In genomic region chr12:89709994-89710872, GRCh38 we compare ENCODE assay signal across 1 cellular context.
TF ChIP-seq lines count a peak whose summit lies in the region.

No MANE protein-coding gene starts in this region.

TF ChIP-seq in K562, 482 proteins besides CTCF, POLR2A, EP300 and RAD21 (continued from another document and continues in another):
- TF ChIP-seq ZBTB26 (CRISPR knock-in tag; IDR thresholded peaks at IDR 0.05) (no peak), JUNB (CRISPR knock-in tag; conservative IDR thresholded peaks at IDR 0.05) (no peak), ETV6 (IDR thresholded peaks at IDR 0.05; ENCODE audit: borderline replicate concordance in 1 of 2, low read depth in 2 of 2, low read length in 1 of 2) (no peak), ETV6 (CRISPR knock-in tag; IDR thresholded peaks at IDR 0.05; ENCODE audit: borderline replicate concordance) (no peak), E2F1 (CRISPR knock-in tag; IDR thresholded peaks at IDR 0.05) (no peak), MAZ (CRISPR knock-in tag; conservative IDR thresholded peaks at IDR 0.05 in 1 of 2, IDR thresholded peaks at IDR 0.05 in 1 of 2) (0 out of 4 replicates have a peak, but pooled peaks of 1 of the 2 experiments have one; percentile 11), ZBTB2 (IDR thresholded peaks at IDR 0.05) (no peak), NR2C1 (IDR thresholded peaks at IDR 0.05) (no peak), NR2C1 (tag; IDR thresholded peaks at IDR 0.05) (no peak), NFRKB (IDR thresholded peaks at IDR 0.05; ENCODE audit: low read depth) (no peak; the same call in 1 of the 2 replicates), BRD9 (IDR thresholded peaks at IDR 0.05; ENCODE audit: low read depth, partially characterized antibody) (peak; percentile 32), SNAPC5 (CRISPR knock-in tag; IDR thresholded peaks at IDR 0.05) (no peak), RBBP5 (IDR thresholded peaks at IDR 0.05; ENCODE audit: borderline replicate concordance, insufficient read depth, low read length, poor library complexity, severe bottlenecking) (peak; percentile 46), NUFIP1 (IDR thresholded peaks at IDR 0.05; ENCODE audit: partially characterized antibody) (no peak), GATAD2A (IDR thresholded peaks at IDR 0.05) (0 out of 2 replicates have a peak, but pooled peaks have one; percentile 54), GTF2E2 (tag; IDR thresholded peaks at IDR 0.05) (peak; percentile 61), ZNF140 (CRISPR knock-in tag; IDR thresholded peaks at IDR 0.05) (no peak), CBX5 (IDR thresholded peaks at IDR 0.05; ENCODE audit: borderline replicate concordance, low read depth) (no peak), ZNF146 (CRISPR knock-in tag; IDR thresholded peaks at IDR 0.05; ENCODE audit: unreplicated experiment) (no peak), ZNF408 (CRISPR knock-in tag; IDR thresholded peaks at IDR 0.05; ENCODE audit: low read depth) (no peak), ESRRA (IDR thresholded peaks at IDR 0.05; ENCODE audit: borderline replicate concordance, low read depth) (no peak), GABPB1 (CRISPR knock-in tag; IDR thresholded peaks at IDR 0.05) (no peak), IRF2 (CRISPR knock-in tag; IDR thresholded peaks at IDR 0.05) (no peak), MTF1 (CRISPR knock-in tag; IDR thresholded peaks at IDR 0.05; ENCODE audit: borderline replicate concordance) (no peak), ZNF212 (CRISPR knock-in tag; IDR thresholded peaks at IDR 0.05) (no peak), CXXC5 (CRISPR knock-in tag; IDR thresholded peaks at IDR 0.05) (0 out of 2 replicates have a peak, but pooled peaks have one; percentile 68), CEBPB (tag; IDR thresholded peaks at IDR 0.05) (no peak), ZBTB17 (CRISPR knock-in tag; IDR thresholded peaks at IDR 0.05) (no peak), FOXJ2 (tag; IDR thresholded peaks at IDR 0.05) (no peak), POU5F1 (IDR thresholded peaks at IDR 0.05; ENCODE audit: borderline replicate concordance, low read depth, low read length, partially characterized antibody) (no peak), MAFK (IDR thresholded peaks at IDR 0.05; ENCODE audit: low read length) (no peak), ZBTB40 (IDR thresholded peaks at IDR 0.05) (peak; percentile 10; the same call in 1 of the 2 replicates), ZBTB40 (CRISPR knock-in tag; IDR thresholded peaks at IDR 0.05) (no peak), ATF3 (IDR thresholded peaks at IDR 0.05) (no peak), ATF3 (CRISPR knock-in tag; conservative IDR thresholded peaks at IDR 0.05) (no peak), MXD1 (CRISPR knock-in tag; IDR thresholded peaks at IDR 0.05; ENCODE audit: borderline replicate concordance, poor library complexity, severe bottlenecking) (no peak), RHOXF2B (CRISPR knock-in tag; conservative IDR thresholded peaks at IDR 0.05) (no peak), MXI1 (IDR thresholded peaks at IDR 0.05; ENCODE audit: low read depth, low read length) (no peak), FIP1L1 (IDR thresholded peaks at IDR 0.05; ENCODE audit: low read depth, low read length, poor library complexity, severe bottlenecking) (no peak), YBX1 (IDR thresholded peaks at IDR 0.05) (no peak), ZNF76 (CRISPR knock-in tag; IDR thresholded peaks at IDR 0.05; ENCODE audit: borderline replicate concordance) (no peak), FOXP1 (CRISPR knock-in tag; IDR thresholded peaks at IDR 0.05) (no peak), POLR3A (IDR thresholded peaks at IDR 0.05; ENCODE audit: borderline replicate concordance, extremely low read depth, insufficient read depth, insufficient read length) (no peak), RFX1 (IDR thresholded peaks at IDR 0.05) (no peak), GATA2 (CRISPR knock-in tag; IDR thresholded peaks at IDR 0.05) (no peak), THRAP3 (IDR thresholded peaks at IDR 0.05; ENCODE audit: borderline replicate concordance) (no peak), ZNF778 (CRISPR knock-in tag; IDR thresholded peaks at IDR 0.05) (no peak), CUX1 (CRISPR knock-in tag; IDR thresholded peaks at IDR 0.05) (peak; percentile 43; the same call in 1 of the 2 replicates)
